ENCODE assay signal across 8 cellular contexts in the genomic region with DNA sequence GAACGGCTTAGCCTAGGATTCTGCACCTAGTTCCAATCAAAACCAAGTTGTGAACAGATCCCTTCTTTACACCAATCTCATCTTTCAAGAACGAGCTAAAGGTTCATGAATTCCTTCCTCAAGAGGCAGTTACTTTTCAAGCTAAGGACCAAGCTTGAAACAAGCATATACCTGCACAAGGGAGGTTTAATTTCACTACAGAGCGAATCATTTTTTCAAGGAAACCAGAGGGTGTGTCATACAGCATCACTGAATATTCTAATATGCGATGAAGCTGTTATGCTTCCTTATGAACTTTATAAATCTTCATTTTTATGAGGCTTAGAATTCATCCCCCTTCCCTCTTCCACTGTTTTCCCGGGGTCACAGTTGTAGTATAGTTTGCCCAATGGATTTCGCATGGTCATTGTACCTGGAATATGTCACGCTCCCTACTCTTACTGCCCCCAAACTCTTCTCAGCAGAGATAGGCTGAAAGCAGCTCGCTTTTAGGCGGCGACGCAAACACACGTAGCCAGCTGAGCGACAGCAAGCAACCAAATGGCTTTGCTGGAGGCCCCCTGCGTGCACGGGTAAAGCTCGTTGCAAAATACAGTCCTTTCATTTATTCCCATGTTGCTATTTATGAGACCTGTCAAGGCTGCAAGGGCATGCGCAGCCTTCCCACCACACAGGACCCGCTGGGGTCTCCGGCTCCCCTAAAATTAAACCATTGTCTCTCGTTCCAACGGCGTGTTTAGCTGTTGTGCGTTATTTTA. TPM values are rescaled to one million over a fixed set of nuclear protein-coding genes. Genes with fewer than 3 reads are reported as not detected.
DNase-seq lines count a peak whose midpoint lies in the region; ATAC-seq and TF ChIP-seq lines count a peak whose summit lies in the region.

No MANE protein-coding gene starts in this region.

- H3K4me1 ChIP-seq in BLaER1 (peaks cover 45% of the 10 kb centered on the region), HUES64 (ENCODE audit: insufficient read depth, low read length) (no peaks in the 10 kb centered on the region), Peyer's patch (peaks cover 0 to 16% (median 5%) of the 10 kb centered on the region in 4 donors), gastroesophageal sphincter (peaks cover 0 to 47% (median 4%) of the 10 kb centered on the region in 3 donors), ovary (ENCODE audit: insufficient read depth) (peaks cover 1% of the 10 kb centered on the region)

- H3K27me3 ChIP-seq in BLaER1 (no peaks in the 10 kb centered on the region), HUES64 (ENCODE audit: insufficient read depth, low read length) (no peaks in the 10 kb centered on the region), Peyer's patch (no peaks in the 10 kb centered on the region), gastroesophageal sphincter (no peaks in the 10 kb centered on the region), ovary (no peaks in the 10 kb centered on the region)

- H3K36me3 ChIP-seq in BLaER1 (peaks cover 23% of the 10 kb centered on the region), HUES64 (ENCODE audit: insufficient read depth, low read length) (peaks cover 27% of the 10 kb centered on the region), Peyer's patch (no peaks in the 10 kb centered on the region), gastroesophageal sphincter (peaks cover 0 to 18% of the 10 kb centered on the region in 2 donors), ovary (no peaks in the 10 kb centered on the region)

- H3K9ac ChIP-seq in BLaER1 (peak overlapping the region; percentile 87), HUES64 (ENCODE audit: low read depth, low read length) (peak overlapping the region; percentile 69)

- peak overlapping the region; percentile 81 for H3K27ac ChIP-seq in BLaER1
- H3K27ac ChIP-seq in HUES64 (ENCODE audit: low read depth, low read length): no peak overlapping the region
- H3K27ac ChIP-seq in Peyer's patch: peak overlapping the region; percentile 78 to 86 (median 82)
- peak overlapping the region in 3 of 4 donors; percentile 78 to 87 (median 86) for H3K27ac ChIP-seq in gastroesophageal sphincter
- H3K27ac ChIP-seq in ovary: no peak overlapping the region

- DNase-seq in GM20000 (ENCODE audit: low spot score): peak; percentile 53
- DNase-seq in Peyer's patch: peak in 2 of 3 donors; percentile 52 to 53
- DNase-seq in activated naive CD4-positive, alpha-beta T cell treated with anti-CD3 and anti-CD28 coated beads for 36 hours: peak; percentile 75
- peak in 3 of 5 donors; percentile 23 to 40 (median 33) for DNase-seq in ovary

- 0 out of 2 replicates have a peak, but pooled peaks cover under 1% of the 10 kb centered on the region for H4K20me1 ChIP-seq in BLaER1

- peak overlapping the region; percentile 85 for H3K4me2 ChIP-seq in BLaER1

- no peaks in the 10 kb centered on the region for H3K27me3 Mint-ChIP-seq in activated naive CD4-positive, alpha-beta T cell treated with anti-CD3 and anti-CD28 coated beads for 36 hours (ENCODE audit: low read depth)

- peak overlapping the region; percentile 76 for H3K27ac Mint-ChIP-seq in activated naive CD4-positive, alpha-beta T cell treated with anti-CD3 and anti-CD28 coated beads for 36 hours

- 11% methylated on average over 22 of the region's 23 CpGs for WGBS in HUES64
- WGBS in gastroesophageal sphincter (ENCODE audit: low coverage in 1 of 2), 2 donors: 4 to 19% methylated on average over 6 to 19 of the region's 23 CpGs
- 1 to 4% (median 2%) methylated on average over 23 of the region's 23 CpGs for WGBS in ovary, 3 donors

- TF ChIP-seq CTCF in GM20000 (IDR thresholded peaks at IDR 0.05; ENCODE audit: extremely low read depth, missing control alignments) (no peak), Peyer's patch (IDR thresholded peaks at IDR 0.05) (no peak), gastroesophageal sphincter (IDR thresholded peaks at IDR 0.05) (no peak), ovary (IDR thresholded peaks at IDR 0.05) (no peak)

- peak overlapping the region; percentile 96 for H3K4me3 Mint-ChIP-seq in activated naive CD4-positive, alpha-beta T cell treated with anti-CD3 and anti-CD28 coated beads for 36 hours

- ATAC-seq in gastroesophageal sphincter: no peak
- no peak for ATAC-seq in HG02763 (IDR thresholded peaks at IDR 0.05; ENCODE audit: unreplicated experiment)

- CTCF ChIA-PET in activated naive CD4-positive, alpha-beta T cell treated with anti-CD3 and anti-CD28 coated beads for 36 hours (lab: Charles Lee): interaction anchor here (0.6 to 1.7 kb wide), 4 partner anchors 71 to 540 kb away, joined by 3 to 8 read pairs (median 5); partner anchors contain the start of gene NADK2

- H3K4me1 Mint-ChIP-seq in activated naive CD4-positive, alpha-beta T cell treated with anti-CD3 and anti-CD28 coated beads for 36 hours (ENCODE audit: low read depth): peaks cover 61% of the 10 kb centered on the region

- TF ChIP-seq EP300 in gastroesophageal sphincter (IDR thresholded peaks at IDR 0.05): no peak
- TF ChIP-seq EP300 in ovary (IDR thresholded peaks at IDR 0.05): no peak

- no peaks in the 10 kb centered on the region for H3K9me3 ChIP-seq in BLaER1
- no peaks in the 10 kb centered on the region for H3K9me3 ChIP-seq in HUES64 (ENCODE audit: insufficient read depth, low read depth, low read length)
- no peaks in the 10 kb centered on the region for H3K9me3 ChIP-seq in Peyer's patch
- H3K9me3 ChIP-seq in gastroesophageal sphincter: no peaks in the 10 kb centered on the region
- no peaks in the 10 kb centered on the region for H3K9me3 ChIP-seq in ovary

- H3K4me3 ChIP-seq in BLaER1 (peak overlapping the region; percentile 97), HUES64 (ENCODE audit: low read length) (peak overlapping the region; percentile 98), Peyer's patch (peak overlapping the region; percentile 70 to 94 (median 84)), gastroesophageal sphincter (peak overlapping the region; percentile 73 to 86), ovary (peak overlapping the region; percentile 92)

- H3K9me3 Mint-ChIP-seq in activated naive CD4-positive, alpha-beta T cell treated with anti-CD3 and anti-CD28 coated beads for 36 hours: no peaks in the 10 kb centered on the region

- peaks cover 27% of the 10 kb centered on the region for H3K36me3 Mint-ChIP-seq in activated naive CD4-positive, alpha-beta T cell treated with anti-CD3 and anti-CD28 coated beads for 36 hours (ENCODE audit: low read depth)

- intact Hi-C loops in activated naive CD4-positive, alpha-beta T cell treated with anti-CD3 and anti-CD28 coated beads for 36 hours (cut with micrococcal nuclease): loop anchor here (1.0 to 5.0 kb wide), 9 partner anchors 72 to 1314 kb away; partner anchors contain the start of genes DNAJC21, NIPBL, NUP155 and SPEF2
- intact Hi-C loops in ovary (cut with DNase I): loop anchor here in 1 of 4 donors (10.0 kb wide), 1 partner anchor 1236 kb away; the partner anchor contains the start of genes BRIX1 and RAD1

- TF ChIP-seq POLR2A in Peyer's patch (IDR thresholded peaks at IDR 0.05) (no peak), gastroesophageal sphincter (IDR thresholded peaks at IDR 0.05) (no peak), ovary (IDR thresholded peaks at IDR 0.05) (no peak)

RNA-seq across cellular contexts. Expression of gene LMBRD2, which starts 0.8 kb away (rescaled TPM):
- polyA plus RNA-seq in HUES64 (2013, experiment 1 of 2): 2.8 TPM
- polyA plus RNA-seq in HUES64 (2013, experiment 2 of 2): 3.7 TPM
- total RNA-seq in Peyer's patch: 10 to 100 TPM in 3 of 4 donors, 1 to 10 TPM in 1; 9.9 to 55.3 (median 22.0) TPM
- 1 to 10 TPM; 7.6 to 8.0 TPM for total RNA-seq in activated naive CD4-positive, alpha-beta T cell treated with anti-CD3 and anti-CD28 coated beads for 36 hours
- 10 to 100 TPM in 3 of 4 donors, 1 to 10 TPM in 1; 8.3 to 16.7 (median 13.2) TPM for total RNA-seq in gastroesophageal sphincter
- 1 to 10 TPM; 5.4 to 8.8 (median 6.3) TPM for total RNA-seq in ovary
- polyA plus RNA-seq in ovary: 1 to 10 TPM; 2.0 to 6.5 TPM

RNA-seq across cellular contexts. Expression of gene SKP2, which starts 1.1 kb away (rescaled TPM):
- polyA plus RNA-seq in HUES64 (2013, experiment 1 of 2): 62.8 TPM
- polyA plus RNA-seq in HUES64 (2013, experiment 2 of 2): 59.7 TPM
- total RNA-seq in Peyer's patch (10 to 100 TPM; 13.8 to 30.5 (median 22.2) TPM), gastroesophageal sphincter (10 to 100 TPM in 3 of 4 donors, 1 to 10 TPM in 1; 8.2 to 11.6 (median 11.4) TPM), ovary (10 to 100 TPM in 4 of 7 donors, 1 to 10 TPM in 3; 7.9 to 15.4 (median 13.7) TPM)
- 10 to 100 TPM; 44.4 to 48.1 TPM for total RNA-seq in activated naive CD4-positive, alpha-beta T cell treated with anti-CD3 and anti-CD28 coated beads for 36 hours
- 1 to 10 TPM; 4.5 to 10.0 TPM for polyA plus RNA-seq in ovary

Comparison
In these comparisons a context has a peak if more than half of its experiments do, and no peak if none do; other contexts are left out.
1. H3K27ac ChIP-seq: peak in BLaER1 (single experiment), Peyer's patch (4 of 4) and gastroesophageal sphincter (3 of 4); none in HUES64 (single experiment) and ovary (0 of 2).
2. Peak in every context shown above with its lines, with median percentiles within 50 percentile points of each other: H3K4me3 ChIP-seq and DNase-seq.